9 cellular contexts compared by ENCODE assay signal in the genomic region with DNA sequence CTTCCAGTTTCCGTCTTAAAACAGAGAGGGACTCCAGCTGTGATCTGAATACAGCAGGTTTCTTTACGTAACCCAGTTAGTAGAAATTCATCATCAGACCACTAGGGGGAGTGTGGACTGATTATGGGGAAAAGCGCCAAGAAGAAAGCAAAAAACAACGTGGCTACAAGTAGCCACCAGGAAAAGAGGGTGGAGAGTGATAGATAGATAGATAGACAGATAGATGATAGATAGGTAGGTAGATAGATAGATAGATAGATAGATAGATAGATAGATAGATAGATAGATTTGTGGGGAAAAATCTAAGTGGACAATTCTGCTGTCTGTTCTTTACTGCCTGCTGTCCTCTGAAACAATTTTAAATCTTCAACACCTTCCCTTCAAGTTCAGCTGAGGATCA. TPM values are rescaled to one million over a fixed set of nuclear protein-coding genes. Genes with fewer than 3 reads are reported as not detected.
A peak's percentile ranks its signal among the peaks of the same experiment; 100 is the strongest.
DNase-seq lines count a peak whose midpoint lies in the region; ATAC-seq and TF ChIP-seq lines count a peak whose summit lies in the region.
"Had no signal": no experiment of that assay in that cellular context is flagged by ENCODE, and none has a peak within 500 bp of the region (broad histone marks: within the 10 kb centered on the region; RNA-seq: fewer than 3 reads in every experiment).

No MANE protein-coding gene starts in this region.

- no peak overlapping the region for H2AFZ ChIP-seq in smooth muscle cell (ENCODE audit: low read depth)

- no peak for ATAC-seq in GM19328 (IDR thresholded peaks at IDR 0.05; ENCODE audit: unreplicated experiment)

- H3K79me2 ChIP-seq in smooth muscle cell (ENCODE audit: low read depth), result no peaks in the 10 kb centered on the region

- in situ Hi-C loops in astrocyte of the spinal cord (cut with HindIII; ENCODE audit: low sequenced_read_pairs), result no loop called here

- DNase-seq in AML-193 (lab: John Stamatoyannopoulos, UW), result peak; percentile 53 to 73
- DNase-seq in HS-5 (ENCODE audit: low read depth), result peak; percentile 35
- DNase-seq in NCI-H82 treated with DMSO at 0.1 percent for 48 hours (lab: John Stamatoyannopoulos, UW; ENCODE audit: unreplicated experiment), result peak; percentile 85
- DNase-seq in astrocyte of the spinal cord (ENCODE audit: low read depth, low spot score), result peak; percentile 80
- peak; percentile 58 for DNase-seq in iPS DF 4.7 (ENCODE audit: extremely low read depth, low spot score)
- no peak for DNase-seq in smooth muscle cell (lab: John Stamatoyannopoulos, UW; ENCODE audit: unreplicated experiment)

- H4K20me1 ChIP-seq in smooth muscle cell (ENCODE audit: low read depth), result no peaks in the 10 kb centered on the region

- H3K27ac ChIP-seq in smooth muscle cell (ENCODE audit: low read depth), result no peak overlapping the region

- WGBS in smooth muscle cell (ENCODE audit: low lambda C conversion rate), result 4% methylated on average over 4 of the region's 4 CpGs

- H3K9me3 ChIP-seq in smooth muscle cell (replicated peaks; ENCODE audit: low read depth), result no peaks in the 10 kb centered on the region

- no peak overlapping the region for H3K4me3 ChIP-seq in GM12875 (ENCODE audit: low read depth, low read length)
- H3K4me3 ChIP-seq in astrocyte of the spinal cord (ENCODE audit: low read depth, low read length), result no peak overlapping the region
- H3K4me3 ChIP-seq in smooth muscle cell, result no peak overlapping the region

- TF ChIP-seq CTCF in GM12875 (IDR thresholded peaks at IDR 0.05; ENCODE audit: borderline replicate concordance, insufficient read depth, low read depth, low read length) (peak; percentile 63), astrocyte of the spinal cord (IDR thresholded peaks at IDR 0.05; ENCODE audit: low read depth, low read length) (peak; percentile 83), smooth muscle cell (IDR thresholded peaks at IDR 0.05; ENCODE audit: borderline replicate concordance, insufficient read depth, poor library complexity, severe bottlenecking) (peak; percentile 86)

- H3F3A ChIP-seq in smooth muscle cell (ENCODE audit: low read depth), result no peaks in the 10 kb centered on the region

- no peak overlapping the region for H3K4me2 ChIP-seq in smooth muscle cell

- H3K9ac ChIP-seq in smooth muscle cell (ENCODE audit: low read depth), result no peak overlapping the region

- no peaks in the 10 kb centered on the region for H3K27me3 ChIP-seq in smooth muscle cell (ENCODE audit: low read depth)

- no peaks in the 10 kb centered on the region for H3K36me3 ChIP-seq in smooth muscle cell (ENCODE audit: low read depth)

- no peaks in the 10 kb centered on the region for H3K4me1 ChIP-seq in smooth muscle cell (ENCODE audit: low read depth)

RNA-seq across cellular contexts. Expression of gene AKR1B10, which starts 12.7 kb away (rescaled TPM):
- 0.54 TPM in 1 of 2 replicates, not detected in the other for total RNA-seq in smooth muscle cell
- polyA plus RNA-seq in smooth muscle cell, result 0.93 TPM in 1 of 2 replicates, not detected in the other
- total RNA-seq: natural killer cell treated with Interleukin-12 subunit alpha and Interleukin-12 subunit beta and Interleukin-15 and Interleukin-18, amount 100 ng/mL, for 72 hours had no signal

RNA-seq across cellular contexts. Expression of gene AKR1B15, which starts 34.2 kb away (rescaled TPM):
- 0.40 and 0.81 TPM in 2 replicates for total RNA-seq in smooth muscle cell
- 0.43 and 0.51 TPM in 2 replicates for polyA plus RNA-seq in smooth muscle cell
- total RNA-seq: natural killer cell treated with Interleukin-12 subunit alpha and Interleukin-12 subunit beta and Interleukin-15 and Interleukin-18, amount 100 ng/mL, for 72 hours had no signal

RNA-seq across cellular contexts. Expression of gene AKR1B1, which starts 55.8 kb away (rescaled TPM):
- 58.6 and 75.7 TPM in 2 replicates for total RNA-seq in smooth muscle cell
- 122 and 127 TPM in 2 replicates for polyA plus RNA-seq in smooth muscle cell
